1 cellular context compared by ENCODE assay signal in the genomic region with DNA sequence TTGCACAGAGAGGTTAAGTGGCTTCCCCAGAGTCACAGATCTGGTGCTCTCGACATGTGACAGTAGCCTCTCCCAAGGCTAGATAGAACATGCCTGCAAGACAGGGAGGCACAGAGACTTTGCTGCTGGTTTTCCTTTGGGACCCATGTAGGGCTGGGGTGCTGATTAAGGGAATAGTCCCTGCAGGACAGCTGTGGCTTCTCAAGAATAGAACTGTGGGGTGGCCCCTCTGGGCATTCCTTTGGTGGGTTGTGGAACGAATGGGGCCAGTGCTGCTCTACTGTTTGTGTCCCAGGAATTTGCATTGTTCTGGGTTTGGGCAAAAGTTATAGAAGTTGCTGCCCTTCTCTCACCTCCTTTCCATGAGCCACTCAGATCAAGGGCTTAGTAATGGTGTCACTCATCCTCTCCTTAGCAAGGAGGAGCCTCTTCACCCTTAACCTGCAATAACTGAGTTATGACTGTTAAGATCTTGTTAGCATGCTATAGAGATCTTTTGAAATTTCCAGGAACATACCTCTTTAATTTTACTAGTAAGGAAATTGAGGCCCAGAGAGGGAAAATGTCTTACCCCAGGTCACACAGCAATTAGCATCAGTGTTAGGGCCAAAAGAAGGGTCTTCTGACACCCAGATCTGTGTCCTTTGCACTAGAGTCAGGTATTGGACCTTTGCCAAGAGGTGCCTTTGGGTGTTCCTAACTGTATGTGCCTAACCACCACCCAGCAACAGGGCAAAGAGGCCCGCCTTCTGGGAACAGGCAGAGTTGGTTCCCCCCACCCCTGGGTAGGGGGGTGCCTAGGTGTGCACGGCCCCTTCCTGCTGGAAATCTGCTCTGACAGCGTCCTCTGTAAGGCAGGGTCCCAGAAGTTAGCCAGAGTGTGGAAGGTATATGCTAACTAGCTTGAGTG.
TF ChIP-seq lines count a peak whose summit lies in the region.

No MANE protein-coding gene starts in this region.

TF ChIP-seq in SK-N-SH, 30 proteins besides CTCF, POLR2A, EP300 and RAD21 (continued from another document):
- TF ChIP-seq, protein P1, sequence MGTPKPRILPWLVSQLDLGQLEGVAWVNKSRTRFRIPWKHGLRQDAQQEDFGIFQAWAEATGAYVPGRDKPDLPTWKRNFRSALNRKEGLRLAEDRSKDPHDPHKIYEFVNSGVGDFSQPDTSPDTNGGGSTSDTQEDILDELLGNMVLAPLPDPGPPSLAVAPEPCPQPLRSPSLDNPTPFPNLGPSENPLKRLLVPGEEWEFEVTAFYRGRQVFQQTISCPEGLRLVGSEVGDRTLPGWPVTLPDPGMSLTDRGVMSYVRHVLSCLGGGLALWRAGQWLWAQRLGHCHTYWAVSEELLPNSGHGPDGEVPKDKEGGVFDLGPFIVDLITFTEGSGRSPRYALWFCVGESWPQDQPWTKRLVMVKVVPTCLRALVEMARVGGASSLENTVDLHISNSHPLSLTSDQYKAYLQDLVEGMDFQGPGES (IDR thresholded peaks at IDR 0.05; ENCODE audit: low read depth, low read length): no peak
- TF ChIP-seq MEF2A (IDR thresholded peaks at IDR 0.05; ENCODE audit: borderline replicate concordance, low read depth) (no peak), FOSL2 (IDR thresholded peaks at IDR 0.05; ENCODE audit: borderline replicate concordance, low read depth) (no peak), RCOR1 (IDR thresholded peaks at IDR 0.05; ENCODE audit: low read length) (no peak), MAX (IDR thresholded peaks at IDR 0.05; ENCODE audit: low read depth) (no peak), NFIC (IDR thresholded peaks at IDR 0.05; ENCODE audit: borderline replicate concordance) (no peak), FOXJ3 (CRISPR knock-in tag; IDR thresholded peaks at IDR 0.05) (no peak), MXI1 (IDR thresholded peaks at IDR 0.05; ENCODE audit: low read depth, low read length) (no peak)
